ENCODE assay signal across 8 cellular contexts in genomic region chr19:34365463-34366401, GRCh38. TPM values are rescaled to one million over a fixed set of nuclear protein-coding genes. Genes with fewer than 3 reads are reported as not detected.
DNase-seq lines count a peak whose midpoint lies in the region; ATAC-seq and TF ChIP-seq lines count a peak whose summit lies in the region.

No MANE protein-coding gene starts in this region.

- no peak for TF ChIP-seq CTCF in epithelial cell of proximal tubule (conservative IDR thresholded peaks at IDR 0.05; ENCODE audit: low read depth, low read length)
- no peak for TF ChIP-seq CTCF in upper lobe of right lung (IDR thresholded peaks at IDR 0.05)

- H3K27me3 Mint-ChIP-seq in T-helper 2 cell treated with Interferon-gamma antibody and Interleukin-4, amounts not matched to agents 5 μg/mL and 100 μg/mL, for 36 hours (ENCODE audit: low read depth): no peaks in the 10 kb centered on the region

- peaks cover 49% of the 10 kb centered on the region for H3K4me1 Mint-ChIP-seq in T-helper 2 cell treated with Interferon-gamma antibody and Interleukin-4, amounts not matched to agents 5 μg/mL and 100 μg/mL, for 36 hours (ENCODE audit: low read depth)

- H3K9me3 ChIP-seq in HUES64 (ENCODE audit: insufficient read depth, low read depth, low read length): no peaks in the 10 kb centered on the region
- no peaks in the 10 kb centered on the region for H3K9me3 ChIP-seq in upper lobe of right lung

- WGBS in HUES64: 11% methylated on average over 45 of the region's 45 CpGs

- peak overlapping the region; percentile 86 for H3K9ac ChIP-seq in HUES64 (ENCODE audit: low read depth, low read length)

- no peaks in the 10 kb centered on the region for H3K27me3 ChIP-seq in HUES64 (ENCODE audit: insufficient read depth, low read length)
- H3K27me3 ChIP-seq in upper lobe of right lung: no peaks in the 10 kb centered on the region

- H3K27ac Mint-ChIP-seq in T-helper 2 cell treated with Interferon-gamma antibody and Interleukin-4, amounts not matched to agents 5 μg/mL and 100 μg/mL, for 36 hours: peak overlapping the region; percentile 88

- no peaks in the 10 kb centered on the region for H3K9me3 Mint-ChIP-seq in T-helper 2 cell treated with Interferon-gamma antibody and Interleukin-4, amounts not matched to agents 5 μg/mL and 100 μg/mL, for 36 hours

- DNase-seq in T-helper 2 cell treated with Interferon-gamma antibody and Interleukin-4, amounts not matched to agents 5 μg/mL and 100 μg/mL, for 36 hours (ENCODE audit: low spot score): no peak
- DNase-seq in T-helper 2 cell: no peak
- DNase-seq in activated CD4-positive, alpha-beta T cell treated with anti-CD3 and anti-CD28 coated beads for 48 hours: peak; percentile 40
- DNase-seq in epithelial cell of proximal tubule (ENCODE audit: low read depth): no peak
- peak; percentile 51 for DNase-seq in mucosa of gallbladder (ENCODE audit: low spot score)
- peak; percentile 78 for DNase-seq in upper lobe of right lung

- intact Hi-C loops in upper lobe of right lung (cut with DNase I): no loop called here

- peaks cover 44% of the 10 kb centered on the region for H3K36me3 ChIP-seq in HUES64 (ENCODE audit: insufficient read depth, low read length)
- H3K36me3 ChIP-seq in upper lobe of right lung: peaks cover 39% of the 10 kb centered on the region

- peaks cover 49% of the 10 kb centered on the region for H3K36me3 Mint-ChIP-seq in T-helper 2 cell treated with Interferon-gamma antibody and Interleukin-4, amounts not matched to agents 5 μg/mL and 100 μg/mL, for 36 hours (ENCODE audit: low read depth)

- H3K4me3 ChIP-seq in HUES64 (ENCODE audit: low read length) (peak overlapping the region; percentile 97), epithelial cell of proximal tubule (ENCODE audit: low read depth, low read length) (peak overlapping the region; percentile 67), upper lobe of right lung (peak overlapping the region; percentile 97)

- H3K4me1 ChIP-seq in HUES64 (ENCODE audit: insufficient read depth, low read length) (peaks cover 6% of the 10 kb centered on the region), upper lobe of right lung (peaks cover 19% of the 10 kb centered on the region)

- H3K27ac ChIP-seq in HUES64 (ENCODE audit: low read depth, low read length) (peak overlapping the region; percentile 70), upper lobe of right lung (peak overlapping the region; percentile 82)

- ATAC-seq in upper lobe of right lung (peak; percentile 61), GM19395 (IDR thresholded peaks at IDR 0.05; ENCODE audit: unreplicated experiment) (no peak)

- peak overlapping the region; percentile 99 for H3K4me3 Mint-ChIP-seq in T-helper 2 cell treated with Interferon-gamma antibody and Interleukin-4, amounts not matched to agents 5 μg/mL and 100 μg/mL, for 36 hours

RNA-seq across cellular contexts. Expression of gene GPI, which starts 0.7 kb away (rescaled TPM):
- polyA plus RNA-seq in HUES64 (2013, experiment 1 of 2): 164 TPM
- 180 TPM for polyA plus RNA-seq in HUES64 (2013, experiment 2 of 2)
- total RNA-seq in epithelial cell of proximal tubule (286 and 453 TPM in 2 replicates), mucosa of gallbladder (406 TPM), upper lobe of right lung (144 TPM)

RNA-seq across cellular contexts. Expression of gene PDCD2L, which starts 38.5 kb away (rescaled TPM):
- 28.0 TPM for polyA plus RNA-seq in HUES64 (2013, experiment 1 of 2)
- polyA plus RNA-seq in HUES64 (2013, experiment 2 of 2): 26.1 TPM
- total RNA-seq in epithelial cell of proximal tubule (16.4 and 38.5 TPM in 2 replicates), mucosa of gallbladder (5.7 TPM), upper lobe of right lung (7.4 TPM)

Comparison
In these comparisons a context has a peak if more than half of its experiments do, and no peak if none do; other contexts are left out.
1. DNase-seq: peak in activated CD4-positive, alpha-beta T cell treated with anti-CD3 and anti-CD28 coated beads for 48 hours (single experiment), mucosa of gallbladder (single experiment) and upper lobe of right lung (single experiment); none in T-helper 2 cell treated with Interferon-gamma antibody and Interleukin-4, amounts not matched to agents 5 μg/mL and 100 μg/mL, for 36 hours (single experiment), T-helper 2 cell (0 of 5) and epithelial cell of proximal tubule (single experiment).
2. Peak in every context shown above with its lines, with median percentiles within 50 percentile points of each other: H3K4me3 ChIP-seq.